1 cellular context compared by ENCODE assay signal in the genomic region with DNA sequence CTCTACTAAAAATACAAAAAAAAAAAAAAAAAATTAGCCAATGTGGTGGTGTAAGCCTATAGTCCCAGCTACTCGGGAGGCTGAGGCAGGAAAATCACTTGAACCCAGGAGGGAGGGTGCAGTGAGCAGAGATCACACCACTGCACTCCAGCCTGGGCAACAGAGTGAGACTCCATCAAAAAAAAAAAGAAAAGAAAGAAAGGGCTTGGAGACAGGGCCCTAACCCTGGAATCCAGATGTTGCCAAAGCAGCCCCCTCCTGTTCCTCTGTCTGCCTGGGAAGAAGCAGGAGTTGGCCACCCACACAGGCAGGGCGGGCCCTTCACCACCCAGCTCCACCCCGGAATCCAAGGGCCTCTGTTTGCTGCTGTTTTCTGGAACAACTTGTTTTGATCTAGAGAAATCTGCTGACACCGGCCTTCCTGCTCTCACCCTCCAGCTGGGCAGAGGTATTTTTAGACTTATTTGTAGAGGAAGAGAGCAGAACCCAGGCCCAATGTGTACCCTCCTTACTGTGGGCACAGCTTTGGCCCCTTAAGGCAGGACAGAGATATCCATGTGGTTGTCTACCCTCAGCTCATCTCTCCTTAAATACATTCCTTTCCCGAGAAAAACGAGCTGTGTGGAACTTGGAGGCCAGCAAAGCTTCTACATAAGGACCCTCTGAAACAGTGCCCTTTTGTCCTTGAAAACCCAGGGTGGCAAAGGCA.
TF ChIP-seq lines count a peak whose summit lies in the region.

No MANE protein-coding gene starts in this region.

TF ChIP-seq in HepG2, 621 proteins besides CTCF, POLR2A, EP300 and RAD21 (continued from another document and continues in another):
- TF ChIP-seq SP1 (IDR thresholded peaks at IDR 0.05) = no peak
- TF ChIP-seq SP1 (CRISPR knock-in tag; IDR thresholded peaks at IDR 0.05) = peak; percentile 44; the same call in 1 of the 2 replicates
- TF ChIP-seq ZNF12 (CRISPR knock-in tag; IDR thresholded peaks at IDR 0.05) = no peak; the same call in 1 of the 2 replicates
- peak; percentile 53; the same call in 1 of the 2 replicates for TF ChIP-seq GABPB1 (CRISPR knock-in tag; IDR thresholded peaks at IDR 0.05)
- TF ChIP-seq ZNF672 (CRISPR knock-in tag; IDR thresholded peaks at IDR 0.05) = no peak
- no peak for TF ChIP-seq ZSCAN20 (CRISPR knock-in tag; IDR thresholded peaks at IDR 0.05; ENCODE audit: borderline replicate concordance)
- TF ChIP-seq TGIF2 (CRISPR knock-in tag; IDR thresholded peaks at IDR 0.05) = no peak
- TF ChIP-seq ZSCAN12 (CRISPR knock-in tag; IDR thresholded peaks at IDR 0.05) = no peak
- no peak for TF ChIP-seq SIN3B (IDR thresholded peaks at IDR 0.05; ENCODE audit: low read length)
- no peak for TF ChIP-seq ZNF232 (CRISPR knock-in tag; IDR thresholded peaks at IDR 0.05; ENCODE audit: borderline replicate concordance)
- no peak for TF ChIP-seq RXRA (CRISPR knock-in tag; IDR thresholded peaks at IDR 0.05)
- TF ChIP-seq MYC (CRISPR knock-in tag; IDR thresholded peaks at IDR 0.05; ENCODE audit: borderline replicate concordance) = 0 out of 2 replicates have a peak, but pooled peaks have one; percentile 35
- TF ChIP-seq THAP11 (CRISPR knock-in tag; IDR thresholded peaks at IDR 0.05) = peak; percentile 25; the same call in 1 of the 2 replicates
- TF ChIP-seq RNF2 (conservative IDR thresholded peaks at IDR 0.05; ENCODE audit: low read depth) = no peak
- TF ChIP-seq, protein P1, sequence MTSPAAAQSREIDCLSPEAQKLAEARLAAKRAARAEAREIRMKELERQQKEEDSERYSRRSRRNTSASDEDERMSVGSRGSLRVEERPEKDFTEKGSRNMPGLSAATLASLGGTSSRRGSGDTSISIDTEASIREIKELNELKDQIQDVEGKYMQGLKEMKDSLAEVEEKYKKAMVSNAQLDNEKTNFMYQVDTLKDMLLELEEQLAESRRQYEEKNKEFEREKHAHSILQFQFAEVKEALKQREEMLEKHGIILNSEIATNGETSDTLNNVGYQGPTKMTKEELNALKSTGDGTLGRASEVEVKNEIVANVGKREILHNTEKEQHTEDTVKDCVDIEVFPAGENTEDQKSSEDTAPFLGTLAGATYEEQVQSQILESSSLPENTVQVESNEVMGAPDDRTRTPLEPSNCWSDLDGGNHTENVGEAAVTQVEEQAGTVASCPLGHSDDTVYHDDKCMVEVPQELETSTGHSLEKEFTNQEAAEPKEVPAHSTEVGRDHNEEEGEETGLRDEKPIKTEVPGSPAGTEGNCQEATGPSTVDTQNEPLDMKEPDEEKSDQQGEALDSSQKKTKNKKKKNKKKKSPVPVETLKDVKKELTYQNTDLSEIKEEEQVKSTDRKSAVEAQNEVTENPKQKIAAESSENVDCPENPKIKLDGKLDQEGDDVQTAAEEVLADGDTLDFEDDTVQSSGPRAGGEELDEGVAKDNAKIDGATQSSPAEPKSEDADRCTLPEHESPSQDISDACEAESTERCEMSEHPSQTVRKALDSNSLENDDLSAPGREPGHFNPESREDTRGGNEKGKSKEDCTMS (CRISPR knock-in tag; conservative IDR thresholded peaks at IDR 0.05) = no peak
- TF ChIP-seq GABPA (IDR thresholded peaks at IDR 0.05; ENCODE audit: low read depth, low read length) = no peak
- no peak for TF ChIP-seq GABPA (CRISPR knock-in tag; IDR thresholded peaks at IDR 0.05; ENCODE audit: low read depth)
- TF ChIP-seq ZNF670 (CRISPR knock-in tag; IDR thresholded peaks at IDR 0.05; ENCODE audit: borderline replicate concordance) = no peak
- TF ChIP-seq TCF7 (IDR thresholded peaks at IDR 0.05; ENCODE audit: low read depth) = peak; percentile 21; the same call in 1 of the 2 replicates
- no peak for TF ChIP-seq CEBPB (IDR thresholded peaks at IDR 0.05; ENCODE audit: borderline replicate concordance, low read depth, low read length)
- no peak for TF ChIP-seq LCORL (IDR thresholded peaks at IDR 0.05)
- TF ChIP-seq LCORL (CRISPR knock-in tag; IDR thresholded peaks at IDR 0.05) = peak; percentile 15; the same call in 1 of the 2 replicates
- no peak for TF ChIP-seq ZMYM3 (CRISPR knock-in tag; IDR thresholded peaks at IDR 0.05)
- TF ChIP-seq, protein P2, sequence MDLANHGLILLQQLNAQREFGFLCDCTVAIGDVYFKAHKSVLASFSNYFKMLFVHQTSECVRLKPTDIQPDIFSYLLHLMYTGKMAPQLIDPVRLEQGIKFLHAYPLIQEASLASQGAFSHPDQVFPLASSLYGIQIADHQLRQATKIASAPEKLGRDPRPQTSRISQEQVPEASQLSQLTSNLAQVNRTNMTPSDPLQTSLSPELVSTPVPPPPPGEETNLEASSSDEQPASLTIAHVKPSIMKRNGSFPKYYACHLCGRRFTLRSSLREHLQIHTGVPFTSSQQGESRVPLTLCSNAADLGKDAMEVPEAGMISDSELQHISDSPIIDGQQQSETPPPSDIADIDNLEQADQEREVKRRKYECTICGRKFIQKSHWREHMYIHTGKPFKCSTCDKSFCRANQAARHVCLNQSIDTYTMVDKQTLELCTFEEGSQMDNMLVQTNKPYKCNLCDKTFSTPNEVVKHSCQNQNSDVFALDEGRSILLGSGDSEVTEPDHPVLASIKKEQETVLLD (CRISPR knock-in tag; IDR thresholded peaks at IDR 0.05; ENCODE audit: low read depth) = no peak
- TF ChIP-seq, protein P3, sequence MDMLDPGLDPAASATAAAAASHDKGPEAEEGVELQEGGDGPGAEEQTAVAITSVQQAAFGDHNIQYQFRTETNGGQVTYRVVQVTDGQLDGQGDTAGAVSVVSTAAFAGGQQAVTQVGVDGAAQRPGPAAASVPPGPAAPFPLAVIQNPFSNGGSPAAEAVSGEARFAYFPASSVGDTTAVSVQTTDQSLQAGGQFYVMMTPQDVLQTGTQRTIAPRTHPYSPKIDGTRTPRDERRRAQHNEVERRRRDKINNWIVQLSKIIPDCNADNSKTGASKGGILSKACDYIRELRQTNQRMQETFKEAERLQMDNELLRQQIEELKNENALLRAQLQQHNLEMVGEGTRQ (IDR thresholded peaks at IDR 0.05; ENCODE audit: low read depth, low read length) = no peak
- TF ChIP-seq, protein P3 (CRISPR knock-in tag; IDR thresholded peaks at IDR 0.05; ENCODE audit: borderline replicate concordance) = no peak
- no peak for TF ChIP-seq ATF7-NPFF (CRISPR knock-in tag; IDR thresholded peaks at IDR 0.05; ENCODE audit: low read depth)
- no peak for TF ChIP-seq ZNF557 (CRISPR knock-in tag; IDR thresholded peaks at IDR 0.05)
- TF ChIP-seq MAFG (CRISPR knock-in tag; IDR thresholded peaks at IDR 0.05) = peak; percentile 67; the same call in 1 of the 2 replicates
- TF ChIP-seq, protein P4, sequence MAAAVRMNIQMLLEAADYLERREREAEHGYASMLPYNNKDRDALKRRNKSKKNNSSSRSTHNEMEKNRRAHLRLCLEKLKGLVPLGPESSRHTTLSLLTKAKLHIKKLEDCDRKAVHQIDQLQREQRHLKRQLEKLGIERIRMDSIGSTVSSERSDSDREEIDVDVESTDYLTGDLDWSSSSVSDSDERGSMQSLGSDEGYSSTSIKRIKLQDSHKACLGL (CRISPR knock-in tag; IDR thresholded peaks at IDR 0.05) = no peak
- peak; percentile 41; the same call in 1 of the 2 replicates for TF ChIP-seq BCL6 (CRISPR knock-in tag; IDR thresholded peaks at IDR 0.05)
- TF ChIP-seq, protein P5, sequence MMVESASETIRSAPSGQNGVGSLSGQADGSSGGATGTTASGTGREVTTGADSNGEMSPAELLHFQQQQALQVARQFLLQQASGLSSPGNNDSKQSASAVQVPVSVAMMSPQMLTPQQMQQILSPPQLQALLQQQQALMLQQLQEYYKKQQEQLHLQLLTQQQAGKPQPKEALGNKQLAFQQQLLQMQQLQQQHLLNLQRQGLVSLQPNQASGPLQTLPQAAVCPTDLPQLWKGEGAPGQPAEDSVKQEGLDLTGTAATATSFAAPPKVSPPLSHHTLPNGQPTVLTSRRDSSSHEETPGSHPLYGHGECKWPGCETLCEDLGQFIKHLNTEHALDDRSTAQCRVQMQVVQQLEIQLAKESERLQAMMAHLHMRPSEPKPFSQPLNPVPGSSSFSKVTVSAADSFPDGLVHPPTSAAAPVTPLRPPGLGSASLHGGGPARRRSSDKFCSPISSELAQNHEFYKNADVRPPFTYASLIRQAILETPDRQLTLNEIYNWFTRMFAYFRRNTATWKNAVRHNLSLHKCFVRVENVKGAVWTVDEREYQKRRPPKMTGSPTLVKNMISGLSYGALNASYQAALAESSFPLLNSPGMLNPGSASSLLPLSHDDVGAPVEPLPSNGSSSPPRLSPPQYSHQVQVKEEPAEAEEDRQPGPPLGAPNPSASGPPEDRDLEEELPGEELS (CRISPR knock-in tag; IDR thresholded peaks at IDR 0.05) = peak; percentile 89
- TF ChIP-seq, protein P6, sequence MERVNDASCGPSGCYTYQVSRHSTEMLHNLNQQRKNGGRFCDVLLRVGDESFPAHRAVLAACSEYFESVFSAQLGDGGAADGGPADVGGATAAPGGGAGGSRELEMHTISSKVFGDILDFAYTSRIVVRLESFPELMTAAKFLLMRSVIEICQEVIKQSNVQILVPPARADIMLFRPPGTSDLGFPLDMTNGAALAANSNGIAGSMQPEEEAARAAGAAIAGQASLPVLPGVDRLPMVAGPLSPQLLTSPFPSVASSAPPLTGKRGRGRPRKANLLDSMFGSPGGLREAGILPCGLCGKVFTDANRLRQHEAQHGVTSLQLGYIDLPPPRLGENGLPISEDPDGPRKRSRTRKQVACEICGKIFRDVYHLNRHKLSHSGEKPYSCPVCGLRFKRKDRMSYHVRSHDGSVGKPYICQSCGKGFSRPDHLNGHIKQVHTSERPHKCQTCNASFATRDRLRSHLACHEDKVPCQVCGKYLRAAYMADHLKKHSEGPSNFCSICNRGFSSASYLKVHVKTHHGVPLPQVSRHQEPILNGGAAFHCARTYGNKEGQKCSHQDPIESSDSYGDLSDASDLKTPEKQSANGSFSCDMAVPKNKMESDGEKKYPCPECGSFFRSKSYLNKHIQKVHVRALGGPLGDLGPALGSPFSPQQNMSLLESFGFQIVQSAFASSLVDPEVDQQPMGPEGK (CRISPR knock-in tag; IDR thresholded peaks at IDR 0.05) = peak; percentile 80
- TF ChIP-seq BHLHE40 (IDR thresholded peaks at IDR 0.05; ENCODE audit: low read length) = peak; percentile 28; the same call in 1 of the 2 replicates
- TF ChIP-seq, protein P7, sequence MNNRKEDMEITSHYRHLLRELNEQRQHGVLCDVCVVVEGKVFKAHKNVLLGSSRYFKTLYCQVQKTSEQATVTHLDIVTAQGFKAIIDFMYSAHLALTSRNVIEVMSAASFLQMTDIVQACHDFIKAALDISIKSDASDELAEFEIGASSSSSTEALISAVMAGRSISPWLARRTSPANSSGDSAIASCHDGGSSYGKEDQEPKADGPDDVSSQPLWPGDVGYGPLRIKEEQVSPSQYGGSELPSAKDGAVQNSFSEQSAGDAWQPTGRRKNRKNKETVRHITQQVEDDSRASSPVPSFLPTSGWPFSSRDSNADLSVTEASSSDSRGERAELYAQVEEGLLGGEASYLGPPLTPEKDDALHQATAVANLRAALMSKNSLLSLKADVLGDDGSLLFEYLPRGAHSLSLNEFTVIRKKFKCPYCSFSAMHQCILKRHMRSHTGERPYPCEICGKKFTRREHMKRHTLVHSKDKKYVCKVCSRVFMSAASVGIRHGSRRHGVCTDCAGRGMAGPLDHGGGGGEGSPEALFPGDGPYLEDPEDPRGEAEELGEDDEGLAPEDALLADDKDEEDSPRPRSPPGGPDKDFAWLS (CRISPR knock-in tag; IDR thresholded peaks at IDR 0.05; ENCODE audit: borderline replicate concordance) = no peak
- TF ChIP-seq MEIS2 (CRISPR knock-in tag; IDR thresholded peaks at IDR 0.05) = no peak
- peak; percentile 93 to 98 for TF ChIP-seq MAFK (conservative IDR thresholded peaks at IDR 0.05 in 1 of 2, IDR thresholded peaks at IDR 0.05 in 1 of 2; ENCODE audit: low read length in 2 of 2)
- TF ChIP-seq MTF2 (CRISPR knock-in tag; IDR thresholded peaks at IDR 0.05; ENCODE audit: borderline replicate concordance) = no peak
- no peak for TF ChIP-seq ZNF629 (CRISPR knock-in tag; conservative IDR thresholded peaks at IDR 0.05)
- no peak for TF ChIP-seq PAWR (CRISPR knock-in tag; IDR thresholded peaks at IDR 0.05; ENCODE audit: borderline replicate concordance)
- TF ChIP-seq, protein P8, sequence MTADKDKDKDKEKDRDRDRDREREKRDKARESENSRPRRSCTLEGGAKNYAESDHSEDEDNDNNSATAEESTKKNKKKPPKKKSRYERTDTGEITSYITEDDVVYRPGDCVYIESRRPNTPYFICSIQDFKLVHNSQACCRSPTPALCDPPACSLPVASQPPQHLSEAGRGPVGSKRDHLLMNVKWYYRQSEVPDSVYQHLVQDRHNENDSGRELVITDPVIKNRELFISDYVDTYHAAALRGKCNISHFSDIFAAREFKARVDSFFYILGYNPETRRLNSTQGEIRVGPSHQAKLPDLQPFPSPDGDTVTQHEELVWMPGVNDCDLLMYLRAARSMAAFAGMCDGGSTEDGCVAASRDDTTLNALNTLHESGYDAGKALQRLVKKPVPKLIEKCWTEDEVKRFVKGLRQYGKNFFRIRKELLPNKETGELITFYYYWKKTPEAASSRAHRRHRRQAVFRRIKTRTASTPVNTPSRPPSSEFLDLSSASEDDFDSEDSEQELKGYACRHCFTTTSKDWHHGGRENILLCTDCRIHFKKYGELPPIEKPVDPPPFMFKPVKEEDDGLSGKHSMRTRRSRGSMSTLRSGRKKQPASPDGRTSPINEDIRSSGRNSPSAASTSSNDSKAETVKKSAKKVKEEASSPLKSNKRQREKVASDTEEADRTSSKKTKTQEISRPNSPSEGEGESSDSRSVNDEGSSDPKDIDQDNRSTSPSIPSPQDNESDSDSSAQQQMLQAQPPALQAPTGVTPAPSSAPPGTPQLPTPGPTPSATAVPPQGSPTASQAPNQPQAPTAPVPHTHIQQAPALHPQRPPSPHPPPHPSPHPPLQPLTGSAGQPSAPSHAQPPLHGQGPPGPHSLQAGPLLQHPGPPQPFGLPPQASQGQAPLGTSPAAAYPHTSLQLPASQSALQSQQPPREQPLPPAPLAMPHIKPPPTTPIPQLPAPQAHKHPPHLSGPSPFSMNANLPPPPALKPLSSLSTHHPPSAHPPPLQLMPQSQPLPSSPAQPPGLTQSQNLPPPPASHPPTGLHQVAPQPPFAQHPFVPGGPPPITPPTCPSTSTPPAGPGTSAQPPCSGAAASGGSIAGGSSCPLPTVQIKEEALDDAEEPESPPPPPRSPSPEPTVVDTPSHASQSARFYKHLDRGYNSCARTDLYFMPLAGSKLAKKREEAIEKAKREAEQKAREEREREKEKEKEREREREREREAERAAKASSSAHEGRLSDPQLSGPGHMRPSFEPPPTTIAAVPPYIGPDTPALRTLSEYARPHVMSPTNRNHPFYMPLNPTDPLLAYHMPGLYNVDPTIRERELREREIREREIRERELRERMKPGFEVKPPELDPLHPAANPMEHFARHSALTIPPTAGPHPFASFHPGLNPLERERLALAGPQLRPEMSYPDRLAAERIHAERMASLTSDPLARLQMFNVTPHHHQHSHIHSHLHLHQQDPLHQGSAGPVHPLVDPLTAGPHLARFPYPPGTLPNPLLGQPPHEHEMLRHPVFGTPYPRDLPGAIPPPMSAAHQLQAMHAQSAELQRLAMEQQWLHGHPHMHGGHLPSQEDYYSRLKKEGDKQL (CRISPR knock-in tag; IDR thresholded peaks at IDR 0.05; ENCODE audit: low read depth) = no peak
- TF ChIP-seq ZNF234 (CRISPR knock-in tag; conservative IDR thresholded peaks at IDR 0.05) = no peak
- peak; percentile 24; the same call in 1 of the 2 replicates for TF ChIP-seq KLF6 (CRISPR knock-in tag; IDR thresholded peaks at IDR 0.05)
